Comparison of ENCODE assay signal across 8 cellular contexts in genomic region chr11:134033696-134034491, GRCh38. TPM values are rescaled to one million over a fixed set of nuclear protein-coding genes. Genes with fewer than 3 reads are reported as not detected.
DNase-seq lines count a peak whose midpoint lies in the region; ATAC-seq and TF ChIP-seq lines count a peak whose summit lies in the region.

No MANE protein-coding gene starts in this region.

- intact Hi-C loops in CD4-positive, alpha-beta memory T cell (cut with micrococcal nuclease), result no loop called here

- peaks cover 0 to 2% of the 10 kb centered on the region in 2 donors for H3K36me3 Mint-ChIP-seq in CD4-positive, alpha-beta memory T cell
- no peaks in the 10 kb centered on the region for H3K36me3 Mint-ChIP-seq in glutamatergic neuron (ENCODE audit: unreplicated experiment)

- no peak for TF ChIP-seq CTCF in glutamatergic neuron (IDR thresholded peaks at IDR 0.05; ENCODE audit: partially characterized antibody, unreplicated experiment)
- no peak for TF ChIP-seq CTCF in thoracic aorta (IDR thresholded peaks at IDR 0.05)

- peak overlapping the region in 1 of 2 donors; percentile 29 for H3K4me3 ChIP-seq in CD4-positive, alpha-beta memory T cell (ENCODE audit: low read length in 2 of 2)
- H3K4me3 ChIP-seq in SK-N-MC (peak overlapping the region; percentile 59), thoracic aorta (peak overlapping the region; percentile 65)

- H3K9me3 Mint-ChIP-seq in CD4-positive, alpha-beta memory T cell, result no peaks in the 10 kb centered on the region
- peaks cover 20% of the 10 kb centered on the region for H3K9me3 Mint-ChIP-seq in glutamatergic neuron (ENCODE audit: unreplicated experiment)

- no peaks in the 10 kb centered on the region for H3K27me3 Mint-ChIP-seq in CD4-positive, alpha-beta memory T cell
- peaks cover 22% of the 10 kb centered on the region for H3K27me3 Mint-ChIP-seq in glutamatergic neuron (ENCODE audit: unreplicated experiment)

- H3K36me3 ChIP-seq in CD4-positive, alpha-beta memory T cell (ENCODE audit: insufficient read depth, low read length), result no peaks in the 10 kb centered on the region
- H3K36me3 ChIP-seq in SK-N-MC (ENCODE audit: insufficient read depth, low read length) (no peaks in the 10 kb centered on the region), thoracic aorta (no peaks in the 10 kb centered on the region)

- DNase-seq in CD4-positive, alpha-beta memory T cell, result peak; percentile 36 to 75 (median 50)
- DNase-seq in LoVo (ENCODE audit: low spot score) (peak; percentile 33), SK-N-MC (ENCODE audit: low read depth, low spot score) (peak; percentile 16), glutamatergic neuron (peak; percentile 86), occipital lobe (lab: John Stamatoyannopoulos, UW) (peak; percentile 81), thoracic aorta (ENCODE audit: low spot score) (peak; percentile 64)
- peak; percentile 38 for DNase-seq in activated naive CD8-positive, alpha-beta T cell treated with anti-CD3 and anti-CD28 coated beads, Interleukin-2, amount 50 U/mL, for 16 hours (ENCODE audit: low read depth, low spot score)

- no peak overlapping the region for H3K9ac ChIP-seq in SK-N-MC (ENCODE audit: insufficient read length)

- H3K27ac ChIP-seq in CD4-positive, alpha-beta memory T cell (ENCODE audit: low read depth, low read length), result peak overlapping the region; percentile 5
- H3K27ac ChIP-seq in SK-N-MC (no peak overlapping the region), thoracic aorta (peak overlapping the region; percentile 65 to 88)

- POLR2A ChIA-PET in CD4-positive, alpha-beta memory T cell (lab: Charles Lee; ENCODE audit: partially characterized antibody), result interaction anchor here (1.0 to 2.3 kb wide), 10 partner anchors 8 to 242 kb away, joined by 3 to 9 read pairs (median 5); partner anchors contain the start of genes GLB1L3, IGSF9B, JAM3 and NCAPD3

- H3K9me3 ChIP-seq in CD4-positive, alpha-beta memory T cell (ENCODE audit: control insufficient read depth in 1 of 2, low read length in 2 of 2), result no peaks in the 10 kb centered on the region
- H3K9me3 ChIP-seq in SK-N-MC (ENCODE audit: low read depth, low read length), result no peaks in the 10 kb centered on the region
- no peaks in the 10 kb centered on the region for H3K9me3 ChIP-seq in thoracic aorta

- H3K27me3 ChIP-seq in CD4-positive, alpha-beta memory T cell (ENCODE audit: insufficient read depth, low read length), result no peaks in the 10 kb centered on the region
- H3K27me3 ChIP-seq in thoracic aorta (replicated peaks; ENCODE audit: insufficient read depth), result no peaks in the 10 kb centered on the region

- peak overlapping the region; percentile 59 to 87 (median 67) for H3K27ac Mint-ChIP-seq in CD4-positive, alpha-beta memory T cell
- H3K27ac Mint-ChIP-seq in glutamatergic neuron (ENCODE audit: unreplicated experiment), result peak overlapping the region; percentile 100

- peak; percentile 64 for ATAC-seq in GM21619 (IDR thresholded peaks at IDR 0.05; ENCODE audit: unreplicated experiment)
- ATAC-seq in thoracic aorta (ENCODE audit: insufficient number of reproducible peaks, low FRiP score, low read depth), result peak; percentile 75

- peaks cover 50% of the 10 kb centered on the region for H3K4me1 ChIP-seq in CD4-positive, alpha-beta memory T cell (ENCODE audit: insufficient read depth, low read length)
- H3K4me1 ChIP-seq in thoracic aorta (ENCODE audit: control insufficient read depth in 1 of 2, low read depth in 2 of 2), result peaks cover 13 to 37% of the 10 kb centered on the region in 2 donors

- CTCF ChIA-PET in CD4-positive, alpha-beta memory T cell (lab: Charles Lee; ENCODE audit: partially characterized antibody), result interaction anchor here (1.2 to 3.4 kb wide), 2 partner anchors 17 to 106 kb away, joined by 10 to 15 read pairs; no protein-coding TSS in a partner anchor

- peaks cover 27 to 70% (median 45%) of the 10 kb centered on the region in 4 donors for H3K4me1 Mint-ChIP-seq in CD4-positive, alpha-beta memory T cell
- H3K4me1 Mint-ChIP-seq in glutamatergic neuron (ENCODE audit: low read depth, unreplicated experiment), result peaks cover 39% of the 10 kb centered on the region

- peak overlapping the region in 7 of 8 donors; percentile 57 to 87 (median 70) for H3K4me3 Mint-ChIP-seq in CD4-positive, alpha-beta memory T cell
- peak overlapping the region; percentile 72 for H3K4me3 Mint-ChIP-seq in glutamatergic neuron (ENCODE audit: unreplicated experiment)

RNA-seq across cellular contexts. Expression of gene JAM3, which starts 35.0 kb away (rescaled TPM):
- total RNA-seq in CD4-positive, alpha-beta memory T cell, result 1 to 10 TPM; 6.8 to 8.3 TPM
- 1 to 10 TPM; 6.5 to 6.6 TPM for polyA plus RNA-seq in CD4-positive, alpha-beta memory T cell
- total RNA-seq in glutamatergic neuron (ENCODE audit: unreplicated experiment) (101 TPM), occipital lobe (41.8 TPM), thoracic aorta (100 to 1,000 TPM in 1 of 2 donors, 10 to 100 TPM in 1; 83.7 to 110 TPM)

Comparison
In these comparisons a context has a peak if more than half of its experiments do, and no peak if none do; other contexts are left out.
1. DNase-seq: peak in every context shown above with its lines; median percentile 86 in glutamatergic neuron; 81 in occipital lobe; 64 in thoracic aorta; 50 in CD4-positive, alpha-beta memory T cell; 38 in activated naive CD8-positive, alpha-beta T cell treated with anti-CD3 and anti-CD28 coated beads, Interleukin-2, amount 50 U/mL, for 16 hours; 33 in LoVo; 16 in SK-N-MC.